In the genomic region with DNA sequence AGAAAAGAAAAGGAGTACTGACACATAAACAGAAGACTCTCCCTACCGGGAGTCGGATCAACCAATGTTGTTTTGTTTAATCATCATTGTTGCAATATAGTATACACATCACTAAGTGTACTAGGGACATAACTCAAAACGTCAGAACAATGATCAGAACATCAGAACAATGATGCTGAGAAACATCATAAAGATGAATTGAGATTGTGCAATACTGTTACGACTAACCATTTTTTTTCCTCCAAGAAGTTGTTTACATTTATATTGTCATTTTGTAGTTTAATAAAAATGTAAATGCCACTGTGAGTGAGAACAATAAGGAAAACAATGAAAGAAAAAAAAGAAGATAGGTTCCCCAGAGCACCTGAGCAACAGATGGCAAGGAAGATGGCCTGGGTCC, we compare ENCODE assay signal across 35 cellular contexts.
"Had no signal": no experiment of that assay in that cellular context is flagged by ENCODE, and none has a peak within 500 bp of the region (broad histone marks: within the 10 kb centered on the region; RNA-seq: fewer than 3 reads in every experiment).

No MANE protein-coding gene starts in this region.

- H3K9me3 ChIP-seq: MG63 had no signal

- H3K27me3 ChIP-seq: MG63 had no signal

- H3K4me3 ChIP-seq: MG63 had no signal

- H3K36me3 ChIP-seq: MG63 had no signal

- DNase-seq: MG63, MM.1S, MV-4-11, NCI-H1048, NCI-H1092, NCI-H1092 treated with DMSO at 0.1 percent for 48 hours, NCI-H1105, NCI-H1105 treated with DMSO at 0.1 percent for 48 hours, NCI-H1417, NCI-H1417 treated with DMSO at 0.1 percent for 48 hours, NCI-H1436, NCI-H1436 treated with DMSO at 0.1 percent for 48 hours, NCI-H146, NCI-H1694, NCI-H1694 treated with DMSO at 0.1 percent for 48 hours, NCI-H187, NCI-H187 treated with DMSO at 0.1 percent for 48 hours, NCI-H1930, NCI-H2029, NCI-H2029 treated with DMSO at 0.1 percent for 48 hours, NCI-H2081, NCI-H2081 treated with DMSO at 0.1 percent for 48 hours, NCI-H2107, NCI-H2171, NCI-H2171 treated with DMSO at 0.1 percent for 48 hours, NCI-H2227 treated with DMSO at 0.1 percent for 48 hours, NCI-H226, NCI-H345, NCI-H446, NCI-H446 treated with DMSO at 0.1 percent for 48 hours, NCI-H510A, NCI-H510A treated with DMSO at 0.1 percent for 48 hours, NCI-H524, NCI-H524 treated with DMSO at 0.1 percent for 48 hours, NCI-H526 had no signal
